Comparison of ENCODE assay signal across 1 cellular context in genomic region chr11:13336246-13336873, GRCh38.
TF ChIP-seq lines count a peak whose summit lies in the region.

No MANE protein-coding gene starts in this region.

TF ChIP-seq in HCT116, 20 proteins besides CTCF, POLR2A, EP300 and RAD21 (continued from another document):
- TF ChIP-seq ATF3 (IDR thresholded peaks at IDR 0.05) (no peak), EZH2phosphoT487 (IDR thresholded peaks at IDR 0.05; ENCODE audit: borderline replicate concordance) (no peak)
